In genomic region chr20:14757728-14758127, GRCh38 we compare ENCODE assay signal across 29 cellular contexts.
"Had no signal": no experiment of that assay in that cellular context is flagged by ENCODE, and none has a peak within 500 bp of the region (broad histone marks: within the 10 kb centered on the region; RNA-seq: fewer than 3 reads in every experiment).

No MANE protein-coding gene starts in this region.

- H3K9me3 Mint-ChIP-seq: neural crest cell had no signal

- H3K4me1 Mint-ChIP-seq: natural killer cell, neural crest cell had no signal

- H3K9me3 ChIP-seq: gastroesophageal sphincter, heart right ventricle, left ventricle myocardium inferior, lower lobe of right lung, stomach, tibial artery had no signal

- H3K27me3 Mint-ChIP-seq: type B pancreatic cell had no signal

- H3K9ac ChIP-seq: parathyroid adenoma had no signal

- H3K27ac Mint-ChIP-seq: natural killer cell, progenitor cell of endocrine pancreas, type B pancreatic cell had no signal

- H3K4me1 ChIP-seq: gastroesophageal sphincter, heart right ventricle, left ventricle myocardium inferior, lower lobe of right lung, stomach, tibial artery had no signal

- H3K4me3 ChIP-seq: dorsolateral prefrontal cortex, gastroesophageal sphincter, heart right ventricle, left ventricle myocardium inferior, lower lobe of right lung, smooth muscle cell, stomach, tibial artery had no signal

- DNase-seq: caudate nucleus; cerebellar nuclear complex; dorsolateral prefrontal cortex; effector CD4-positive, alpha-beta T cell; foreskin keratinocyte; glutamatergic neuron; heart right ventricle; hippocampal formation; kidney; left cardiac atrium; left ventricle myocardium inferior; lower lobe of right lung; natural killer cell; stimulated activated CD4-positive, alpha-beta T cell treated with anti-CD3 and anti-CD28 coated beads, Interleukin-12 subunit alpha, Interleukin-12 subunit beta, amount 100 ng/mL, for 4 hours; stimulated activated CD4-positive, alpha-beta T cell treated with anti-CD3 and anti-CD28 coated beads, Interleukin-1b, Interleukin-23, amount 100 ng/mL, for 48 hours; stimulated activated CD4-positive, alpha-beta T cell treated with anti-CD3 and anti-CD28 coated beads, Interleukin-4, amount 100 ng/mL, for 1 hour; stimulated activated CD8-positive, alpha-beta memory T cell treated with anti-CD3 and anti-CD28 coated beads, Interleukin-4, amount 100 ng/mL, for 48 hours; stimulated activated naive CD4-positive, alpha-beta T cell treated with Interleukin-2 at 50 U/mL for 16 hours; stomach; tibial artery had no signal

- H3K36me3 ChIP-seq: gastroesophageal sphincter, heart right ventricle, left ventricle myocardium inferior, lower lobe of right lung, stomach, tibial artery had no signal

- H3K27ac ChIP-seq: dorsolateral prefrontal cortex, epithelial cell of prostate, foreskin keratinocyte, gastroesophageal sphincter, heart right ventricle, left ventricle myocardium inferior, lower lobe of right lung, parathyroid adenoma, stomach, tibial artery had no signal

- H3K4me3 Mint-ChIP-seq: natural killer cell, neural crest cell, type B pancreatic cell had no signal

- ATAC-seq: esophagus mucosa, foreskin keratinocyte, gastroesophageal sphincter, heart right ventricle, left cardiac atrium, lower lobe of right lung, natural killer cell, sciatic nerve had no signal

- H3K4me2 ChIP-seq: smooth muscle cell had no signal

- H3K27me3 ChIP-seq: dorsolateral prefrontal cortex, foreskin keratinocyte, gastroesophageal sphincter, heart right ventricle, stomach, tibial artery had no signal

- H3K79me2 ChIP-seq: parathyroid adenoma had no signal
